ENCODE assay signal across 13 cellular contexts in genomic region chr5:34789021-34789531, GRCh38. TPM values are rescaled to one million over a fixed set of nuclear protein-coding genes. Genes with fewer than 3 reads are reported as not detected.
DNase-seq lines count a peak whose midpoint lies in the region; ATAC-seq and TF ChIP-seq lines count a peak whose summit lies in the region.
"Had no signal": no experiment of that assay in that cellular context is flagged by ENCODE, and none has a peak within 500 bp of the region (broad histone marks: within the 10 kb centered on the region; RNA-seq: fewer than 3 reads in every experiment).

No MANE protein-coding gene starts in this region.

- H2AFZ ChIP-seq in SK-N-SH (ENCODE audit: low read depth) = no peak overlapping the region

- no peak for ATAC-seq in HG02763 (IDR thresholded peaks at IDR 0.05; ENCODE audit: unreplicated experiment)
- ATAC-seq: stimulated activated memory B cell treated with anti-CD40 and anti-IgM and Interleukin-4, amounts not matched to agents 10 μg/mL and 1 μg/mL and 100 μg/mL, for 72 hours had no signal

- H3K79me2 ChIP-seq in SK-N-SH (ENCODE audit: insufficient read depth) = peaks cover 77% of the 10 kb centered on the region

- no peak overlapping the region for H3K9ac ChIP-seq in SK-N-SH

- peaks cover 26% of the 10 kb centered on the region for H3F3A ChIP-seq in SK-N-SH (replicated peaks; ENCODE audit: insufficient read depth)

- peak; percentile 23; the same call in 1 of the 2 replicates for TF ChIP-seq CTCF in SK-N-SH (IDR thresholded peaks at IDR 0.05)

- TF ChIP-seq RAD21 in SK-N-SH (IDR thresholded peaks at IDR 0.05; ENCODE audit: low read length) = no peak

- no peaks in the 10 kb centered on the region for H3K27me3 ChIP-seq in SK-N-SH (ENCODE audit: insufficient read depth)
- H3K27me3 ChIP-seq: dorsolateral prefrontal cortex had no signal

- DNase-seq in GM04503 (ENCODE audit: low read depth) = peak; percentile 58
- DNase-seq in SK-N-SH = no peak
- DNase-seq in fibroblast of peridontal ligament (ENCODE audit: extremely low read depth) = peak; percentile 72
- peak; percentile 54 for DNase-seq in renal cortical epithelial cell (ENCODE audit: low read depth)
- no peak for DNase-seq in T-helper 2 cell
- no peak for DNase-seq in stimulated activated CD4-positive, alpha-beta T cell treated with anti-CD3 and anti-CD28 coated beads, Interleukin-12 subunit alpha, Interleukin-12 subunit beta, amount 100 ng/mL, for 4 hours
- DNase-seq in ACHN = no peak
- DNase-seq: DND-41, NCI-H526 treated with DMSO at 0.1 percent for 48 hours had no signal

- no peak overlapping the region; a peak in 1 of 4 replicates for H3K4me3 ChIP-seq in SK-N-SH (ENCODE audit: low read depth in 2 of 2, low read length in 1 of 2)
- H3K4me3 ChIP-seq: dorsolateral prefrontal cortex had no signal

- no peaks in the 10 kb centered on the region for H3K9me3 ChIP-seq in SK-N-SH

- H3K4me1 ChIP-seq in SK-N-SH (ENCODE audit: control insufficient read depth in 1 of 2, insufficient read depth in 2 of 2, low read depth in 1 of 2, low read length in 1 of 2) = peaks cover 0 to 17% of the 10 kb centered on the region in 2 experiments; a peak in 3 of 4 replicates

- POLR2A ChIA-PET in SK-N-SH (lab: Yijun Ruan, JAX) = no interaction called here

- WGBS in SK-N-SH (ENCODE audit: low lambda C conversion rate) = 65% methylated on average over 4 of the region's 5 CpGs

- no peaks in the 10 kb centered on the region for H4K20me1 ChIP-seq in SK-N-SH (ENCODE audit: insufficient read depth)

- H3K27ac ChIP-seq in SK-N-SH (ENCODE audit: low read depth in 2 of 2, low read length in 1 of 2) = peak overlapping the region in 1 of 2 experiments; percentile 74; a peak in 2 of 4 replicates

- H3K9me2 ChIP-seq in SK-N-SH = no peaks in the 10 kb centered on the region

- H3K4me2 ChIP-seq in SK-N-SH = no peak overlapping the region

- H3K36me3 ChIP-seq in SK-N-SH (replicated peaks in 1 of 2; ENCODE audit: control insufficient read depth in 1 of 2, insufficient read depth in 2 of 2, low read length in 1 of 2) = peaks cover 0 to 9% of the 10 kb centered on the region in 2 experiments

- no peak for TF ChIP-seq EP300 in SK-N-SH (IDR thresholded peaks at IDR 0.05; ENCODE audit: borderline replicate concordance in 1 of 2, low read depth in 1 of 2, low read length in 1 of 2)

- in situ Hi-C loops in ACHN (cut with HindIII; ENCODE audit: low pct_ligation_motif_present, low pct_unique_long_range_greater_than_20kb, low sequenced_read_pairs) = no loop called here

- CTCF ChIA-PET in SK-N-SH (lab: Yijun Ruan, JAX) = no interaction called here

TF ChIP-seq in SK-N-SH, 30 proteins besides CTCF, POLR2A, EP300 and RAD21:
- no peak for TF ChIP-seq RFX5 (IDR thresholded peaks at IDR 0.05; ENCODE audit: low read length)
- TF ChIP-seq ZBTB33 (IDR thresholded peaks at IDR 0.05; ENCODE audit: borderline replicate concordance, low read depth) = no peak
- no peak for TF ChIP-seq FOXJ3 (CRISPR knock-in tag; IDR thresholded peaks at IDR 0.05)
- TF ChIP-seq GABPA (IDR thresholded peaks at IDR 0.05; ENCODE audit: low read depth) = no peak
- no peak for TF ChIP-seq RXRA (IDR thresholded peaks at IDR 0.05; ENCODE audit: borderline replicate concordance, low read depth)
- TF ChIP-seq NFIC (IDR thresholded peaks at IDR 0.05; ENCODE audit: borderline replicate concordance) = peak; percentile 37
- TF ChIP-seq IRF3 (IDR thresholded peaks at IDR 0.05; ENCODE audit: low read depth, low read length) = no peak
- TF ChIP-seq NRF1 (IDR thresholded peaks at IDR 0.05; ENCODE audit: low read depth, low read length) = no peak
- no peak for TF ChIP-seq FOXM1 (IDR thresholded peaks at IDR 0.05; ENCODE audit: low read depth)
- TF ChIP-seq TAF1 (IDR thresholded peaks at IDR 0.05; ENCODE audit: borderline replicate concordance, low read depth, low read length) = no peak
- TF ChIP-seq USF2 (IDR thresholded peaks at IDR 0.05; ENCODE audit: borderline replicate concordance, low read depth, low read length) = no peak
- no peak for TF ChIP-seq ELF1 (IDR thresholded peaks at IDR 0.05)
- no peak for TF ChIP-seq TCF12 (IDR thresholded peaks at IDR 0.05)
- no peak for TF ChIP-seq GATA2 (CRISPR knock-in tag; IDR thresholded peaks at IDR 0.05)
- peak; percentile 32; the same call in 1 of the 2 replicates for TF ChIP-seq JUND (IDR thresholded peaks at IDR 0.05)
- TF ChIP-seq PBX3 (IDR thresholded peaks at IDR 0.05) = peak; percentile 35; the same call in 1 of the 2 replicates
- TF ChIP-seq RCOR1 (IDR thresholded peaks at IDR 0.05; ENCODE audit: low read length) = no peak
- TF ChIP-seq USF1 (IDR thresholded peaks at IDR 0.05; ENCODE audit: borderline replicate concordance, low read depth) = no peak
- no peak for TF ChIP-seq EZH2phosphoT487 (IDR thresholded peaks at IDR 0.05; ENCODE audit: borderline replicate concordance, low read depth)

RNA-seq across cellular contexts. Expression of gene TTC23L, which starts 49.9 kb away (rescaled TPM):
- 0.49 and 0.54 TPM in 2 replicates for polyA plus RNA-seq in SK-N-SH (2012; rRNA removed)
- 0.17 TPM in 2 replicates for polyA plus RNA-seq in SK-N-SH (2012; cell fraction: cytosol; rRNA removed)
- 0.54 and 1.0 TPM in 2 replicates for polyA plus RNA-seq in SK-N-SH (2012; cell fraction: nucleus; rRNA removed)
- 0.65 TPM in 1 of 2 replicates, not detected in the other for total RNA-seq in renal cortical epithelial cell
- total RNA-seq: activated T-helper 2 cell treated with anti-CD3 and anti-CD28 coated beads, Interferon-gamma antibody, Interleukin-2, Interleukin-4, amounts not matched to agents 10 μg/mL and 5 μg/mL and 100 μg/mL, durations not matched to agents 14 hours and 24 hours and 36 hours had no signal

Comparison
In these comparisons a context has a peak if more than half of its experiments do, and no peak if none do; other contexts are left out.
1. DNase-seq: peak in GM04503 (single experiment), fibroblast of peridontal ligament (single experiment) and renal cortical epithelial cell (single experiment); none in SK-N-SH (single experiment), T-helper 2 cell (0 of 5), stimulated activated CD4-positive, alpha-beta T cell treated with anti-CD3 and anti-CD28 coated beads, Interleukin-12 subunit alpha, Interleukin-12 subunit beta, amount 100 ng/mL, for 4 hours (single experiment) and ACHN (single experiment).